ENCODE assay signal across 8 cellular contexts in genomic region chr6:16319813-16320532, GRCh38.
DNase-seq lines count a peak whose midpoint lies in the region; ATAC-seq and TF ChIP-seq lines count a peak whose summit lies in the region.

No MANE protein-coding gene starts in this region.

- H3K9me3 Mint-ChIP-seq in CD4-positive, alpha-beta T cell: no peaks in the 10 kb centered on the region
- no peaks in the 10 kb centered on the region for H3K9me3 Mint-ChIP-seq in H9

- H3K27ac ChIP-seq in CD4-positive, alpha-beta T cell (ENCODE audit: low read depth, low read length): peak overlapping the region; percentile 93
- H3K27ac ChIP-seq in heart left ventricle: peak overlapping the region; percentile 69 to 97 (median 92)
- H3K27ac ChIP-seq in H9 (ENCODE audit: insufficient read length, low read depth, low read length): no peak overlapping the region

- no peak overlapping the region for H3K56ac ChIP-seq in H9 (ENCODE audit: insufficient read length, low read depth, low read length)

- WGBS in heart left ventricle, 4 donors: 4 to 11% (median 9%) methylated on average over 16 of the region's 16 CpGs
- no CpG with 5 or more reads among the region's 16 CpGs for WGBS in H9 (ENCODE audit: extremely low coverage, insufficient read length, low lambda C conversion rate)

- H2BK20ac ChIP-seq in H9 (ENCODE audit: low read depth, low read length, poor library complexity, severe bottlenecking): no peak overlapping the region

- intact Hi-C loops in CD4-positive, alpha-beta T cell (cut with DNase I, micrococcal nuclease): loop anchor here (2.0 to 10.0 kb wide), 5 partner anchors 13 to 1073 kb away; partner anchors contain the start of genes JARID2 (in 1 of the 2) and MYLIP (in 1 of the 2)
- intact Hi-C loops in heart left ventricle (cut with DNase I): loop anchor here in 3 of 10 donors (1.0 to 10.0 kb wide), 3 partner anchors 81 to 85 kb away; partner anchors contain the start of gene GMPR (in 2 of the 3)

- no peaks in the 10 kb centered on the region for H4K20me1 ChIP-seq in H9 (ENCODE audit: control insufficient read depth, insufficient read depth, insufficient read length)

- peak overlapping the region; percentile 75 for H3K9ac ChIP-seq in adipocyte (ENCODE audit: low read length)
- no peak overlapping the region for H3K9ac ChIP-seq in H9 (ENCODE audit: extremely low read depth, insufficient read length, low read length)

- H3K79me2 ChIP-seq in H9 (ENCODE audit: insufficient read depth, low read length): no peaks in the 10 kb centered on the region

- no peak overlapping the region for H3K23ac ChIP-seq in H9 (ENCODE audit: insufficient read length, low read depth, low read length)

- no peak overlapping the region for H4K91ac ChIP-seq in H9 (ENCODE audit: insufficient read length, low read depth, low read length)

- CTCF ChIA-PET in CD4-positive, alpha-beta T cell (lab: Charles Lee): interaction anchor here (1.8 to 4.5 kb wide), 3 partner anchors 13 to 443 kb away, joined by 7 to 47 read pairs (median 8); no protein-coding TSS in a partner anchor

- no peaks in the 10 kb centered on the region for H3K23me2 ChIP-seq in H9 (ENCODE audit: insufficient read length, low read depth, low read length, poor library complexity, severe bottlenecking)

- H3K4me3 ChIP-seq in adipocyte (ENCODE audit: low read length) (peak overlapping the region; percentile 67), heart left ventricle (peak overlapping the region in 9 of 12 donors; percentile 5 to 45 (median 32))

- H4K5ac ChIP-seq in H9 (ENCODE audit: insufficient read length, low read depth, low read length): no peak overlapping the region

- H3K79me1 ChIP-seq in H9 (ENCODE audit: insufficient read depth, low read depth, low read length, poor library complexity, severe bottlenecking): no peaks in the 10 kb centered on the region

- peak overlapping the region; percentile 70 for H3K4me3 Mint-ChIP-seq in CD4-positive, alpha-beta T cell
- no peak overlapping the region for H3K4me3 Mint-ChIP-seq in H9

- H2BK5ac ChIP-seq in H9 (ENCODE audit: insufficient read length, low read length): no peak overlapping the region

- POLR2A ChIA-PET in CD4-positive, alpha-beta T cell (lab: Charles Lee): interaction anchor here (0.6 to 2.0 kb wide), 8 partner anchors 11 to 443 kb away, joined by 3 to 9 read pairs (median 4); partner anchors contain the start of gene MYLIP

- no peak overlapping the region for H2AK5ac ChIP-seq in H9 (ENCODE audit: insufficient read length, low read length)

- no peak for TF ChIP-seq CTCF in CD4-positive, alpha-beta T cell (IDR thresholded peaks at IDR 0.05)
- TF ChIP-seq CTCF in GM20000 (IDR thresholded peaks at IDR 0.05; ENCODE audit: extremely low read depth, missing control alignments): no peak
- TF ChIP-seq CTCF in heart left ventricle (IDR thresholded peaks at IDR 0.05): no peak
- no peak for TF ChIP-seq CTCF in H9 (conservative IDR thresholded peaks at IDR 0.05)

- H3T11ph ChIP-seq in H9 (ENCODE audit: low read length): no peak overlapping the region

- DNase-seq in CD4-positive, alpha-beta T cell: peak; percentile 41 to 80 (median 56)
- DNase-seq in GM20000 (ENCODE audit: low spot score): peak; percentile 65
- DNase-seq in HPDE6-E6E7 (ENCODE audit: extremely low spot score): peak; percentile 71
- peak; percentile 87 for DNase-seq in SW480 (ENCODE audit: low spot score)
- DNase-seq in adipocyte (ENCODE audit: low read depth): peak; percentile 96
- DNase-seq in heart left ventricle: peak; percentile 75 to 88 (median 82)
- DNase-seq in renal cortical epithelial cell (ENCODE audit: low read depth): peak; percentile 91
- DNase-seq in H9: no peak

- no peak overlapping the region for H2AFZ ChIP-seq in H9 (ENCODE audit: low read length)

- no peak overlapping the region for H4K8ac ChIP-seq in H9 (replicated peaks; ENCODE audit: insufficient read length, low read depth, low read length)

- no peak overlapping the region for H2BK120ac ChIP-seq in H9 (ENCODE audit: low read depth, low read length, poor library complexity, severe bottlenecking)

- no peak overlapping the region for H3K4me2 ChIP-seq in H9 (ENCODE audit: insufficient read depth, insufficient read length, low read length)

- no peaks in the 10 kb centered on the region for H3K9me3 ChIP-seq in CD4-positive, alpha-beta T cell (ENCODE audit: control insufficient read depth, low read length)
- H3K9me3 ChIP-seq in adipocyte (ENCODE audit: control insufficient read depth, low read length): no peaks in the 10 kb centered on the region
- no peaks in the 10 kb centered on the region for H3K9me3 ChIP-seq in heart left ventricle
- H3K9me3 ChIP-seq in H9 (ENCODE audit: control insufficient read depth, low read depth, low read length): no peaks in the 10 kb centered on the region

- no peaks in the 10 kb centered on the region for H3K27me3 Mint-ChIP-seq in CD4-positive, alpha-beta T cell
- H3K27me3 Mint-ChIP-seq in H9 (ENCODE audit: low read depth): no peaks in the 10 kb centered on the region; the same call in 1 of the 2 replicates

- H3K18ac ChIP-seq in H9 (ENCODE audit: insufficient read length, low read depth, low read length): no peak overlapping the region

- no peak for TF ChIP-seq POLR2A in heart left ventricle (IDR thresholded peaks at IDR 0.05)

- H3K4ac ChIP-seq in H9 (ENCODE audit: low read depth, low read length): no peak overlapping the region

- H3K14ac ChIP-seq in H9 (ENCODE audit: insufficient read depth, low read length): no peak overlapping the region

- no peaks in the 10 kb centered on the region for H3K36me3 Mint-ChIP-seq in CD4-positive, alpha-beta T cell (ENCODE audit: low read depth)
- no peaks in the 10 kb centered on the region for H3K36me3 Mint-ChIP-seq in H9 (ENCODE audit: insufficient read depth in 1 of 3, low read depth in 3 of 3)

- peak; percentile 55 for ATAC-seq in CD4-positive, alpha-beta T cell (ENCODE audit: poor library complexity)
- ATAC-seq in heart left ventricle: peak; percentile 84 to 88 (median 86)

- H3K27me3 ChIP-seq in CD4-positive, alpha-beta T cell (ENCODE audit: control insufficient read depth, insufficient read depth, low read length): no peaks in the 10 kb centered on the region
- no peaks in the 10 kb centered on the region for H3K27me3 ChIP-seq in adipocyte (replicated peaks; ENCODE audit: control insufficient read depth, insufficient read depth, low read length)
- H3K27me3 ChIP-seq in heart left ventricle: no peaks in the 10 kb centered on the region
- no peaks in the 10 kb centered on the region for H3K27me3 ChIP-seq in H9 (ENCODE audit: insufficient read depth, low read length)

- H3K27ac Mint-ChIP-seq in CD4-positive, alpha-beta T cell: peak overlapping the region; percentile 94
- H3K27ac Mint-ChIP-seq in H9: peak overlapping the region in 1 of 3 experiments; percentile 10; a peak in 1 of 7 replicates

- no peak overlapping the region for H2BK12ac ChIP-seq in H9 (ENCODE audit: insufficient read length, low read depth, low read length)

- H3K4me1 Mint-ChIP-seq in CD4-positive, alpha-beta T cell (ENCODE audit: low read depth): peaks cover 78% of the 10 kb centered on the region
- peaks cover 41 to 45% of the 10 kb centered on the region in 2 experiments for H3K4me1 Mint-ChIP-seq in H9

- peaks cover 53% of the 10 kb centered on the region for H3K4me1 ChIP-seq in adipocyte (ENCODE audit: control insufficient read depth, insufficient read depth, low read length)
- peaks cover 3 to 75% (median 58%) of the 10 kb centered on the region in 12 donors for H3K4me1 ChIP-seq in heart left ventricle
- H3K4me1 ChIP-seq in H9 (ENCODE audit: insufficient read depth, low read length): peaks cover 2% of the 10 kb centered on the region; the same call in 1 of the 2 replicates

- no peak overlapping the region for H2BK15ac ChIP-seq in H9 (ENCODE audit: low read depth, low read length)

- H3K36me3 ChIP-seq in adipocyte (ENCODE audit: control insufficient read depth, insufficient read depth, low read length, severe bottlenecking) (no peaks in the 10 kb centered on the region), heart left ventricle (no peaks in the 10 kb centered on the region)
